17 cellular contexts compared by ENCODE assay signal in the genomic region with DNA sequence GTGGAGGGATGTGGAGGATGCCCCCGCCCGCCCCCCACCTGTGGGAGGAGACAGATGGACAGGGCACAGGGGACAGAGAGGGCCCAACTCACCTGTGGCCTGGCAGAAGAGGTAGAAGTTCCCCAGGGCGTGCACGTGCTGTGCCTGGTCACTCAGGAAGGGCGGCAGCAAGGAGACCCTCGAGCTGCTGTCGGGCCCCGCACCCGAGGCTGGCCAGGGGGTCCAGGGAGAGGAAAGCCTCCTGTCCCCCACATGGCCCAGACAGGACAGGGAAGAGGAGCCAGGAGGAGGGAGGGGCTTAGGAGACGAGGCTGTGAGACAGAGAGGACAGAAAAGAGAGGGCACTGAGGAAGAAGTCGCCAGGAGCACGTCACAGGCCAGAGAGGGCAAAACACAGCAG. TPM values are rescaled to one million over a fixed set of nuclear protein-coding genes. Genes with fewer than 3 reads are reported as not detected.
DNase-seq lines count a peak whose midpoint lies in the region; ATAC-seq, FAIRE-seq and TF ChIP-seq lines count a peak whose summit lies in the region.
"Had no signal": no experiment of that assay in that cellular context is flagged by ENCODE, and none has a peak within 500 bp of the region (broad histone marks: within the 10 kb centered on the region; RNA-seq: fewer than 3 reads in every experiment).

No MANE protein-coding gene starts in this region.

- TF ChIP-seq EP300 in HepG2 (IDR thresholded peaks at IDR 0.05; ENCODE audit: low read depth in 2 of 2, low read length in 2 of 2) (no peak), HepG2 (CRISPR knock-in tag; IDR thresholded peaks at IDR 0.05; ENCODE audit: borderline replicate concordance) (no peak)

- POLR2A ChIA-PET in HepG2 (lab: Yijun Ruan, JAX) = no interaction called here

- DNase-seq in stimulated activated naive CD8-positive, alpha-beta T cell treated with anti-CD3 and anti-CD28 coated beads, Interleukin-15, Interleukin-2, amounts not matched to agents 100 U/mL and 50 U/mL, for 24 hours = no peak
- DNase-seq in HepG2 (ENCODE audit: low spot score) = no peak
- DNase-seq in hypothalamus (lab: John Stamatoyannopoulos, UW) = no peak
- DNase-seq in NCI-H345 treated with DMSO at 0.1 percent for 48 hours (lab: John Stamatoyannopoulos, UW; ENCODE audit: unreplicated experiment) = no peak
- DNase-seq: KBM-7; left lung; mucosa of descending colon; NCI-H187 treated with DMSO at 0.1 percent for 48 hours; NCI-H446 treated with DMSO at 0.1 percent for 48 hours; NK-92 treated with Interleukin-12 subunit alpha and Interleukin-12 subunit beta, amount 100 ng/mL, for 24 hours; stimulated activated naive CD4-positive, alpha-beta T cell treated with Interleukin-2 at 50 U/mL for 16 hours had no signal

- no peaks in the 10 kb centered on the region for H3K9me3 Mint-ChIP-seq in stimulated activated naive CD8-positive, alpha-beta T cell treated with anti-CD3 and anti-CD28 coated beads, Interleukin-15, Interleukin-2, amounts not matched to agents 100 ng/mL and 50 ng/mL, for 24 hours
- no peaks in the 10 kb centered on the region for H3K9me3 Mint-ChIP-seq in activated T-helper 17 cell treated with anti-CD3 and anti-CD28 coated beads, Interleukin-2, amount 50 U/mL, for 72 hours

- no peak overlapping the region for H3K4me2 ChIP-seq in HepG2 (ENCODE audit: low read depth, low read length)

- TF ChIP-seq CTCF in HepG2 (CRISPR knock-in tag; IDR thresholded peaks at IDR 0.05) = no peak

- H3K4me3 ChIP-seq in HepG2 (replicated peaks in 1 of 3; ENCODE audit: insufficient read depth in 1 of 3, low read depth in 2 of 3, low read length in 3 of 3) = no peak overlapping the region
- H3K4me3 ChIP-seq: left lung, mucosa of descending colon had no signal

- BruUV-seq in HepG2 (replicated peaks; lab: Mats Ljungman, UMichigan) = no TSS peak

- TF ChIP-seq POLR2A in HepG2 (IDR thresholded peaks at IDR 0.05; ENCODE audit: insufficient read depth in 1 of 2, low read depth in 2 of 2, low read length in 2 of 2) = no peak

- peaks cover 19% of the 10 kb centered on the region; the same call in 1 of the 2 replicates for H3K4me1 ChIP-seq in HepG2 (ENCODE audit: insufficient read depth, low read length)

- no peaks in the 10 kb centered on the region for H3K27me3 Mint-ChIP-seq in stimulated activated naive CD8-positive, alpha-beta T cell treated with anti-CD3 and anti-CD28 coated beads, Interleukin-15, Interleukin-2, amounts not matched to agents 100 ng/mL and 50 ng/mL, for 24 hours
- H3K27me3 Mint-ChIP-seq in activated T-helper 17 cell treated with anti-CD3 and anti-CD28 coated beads, Interleukin-2, amount 50 U/mL, for 72 hours = no peaks in the 10 kb centered on the region

- no peaks in the 10 kb centered on the region for H3K79me2 ChIP-seq in HepG2 (ENCODE audit: insufficient read depth, low read length)

- no peak overlapping the region for H3K4me3 Mint-ChIP-seq in stimulated activated naive CD8-positive, alpha-beta T cell treated with anti-CD3 and anti-CD28 coated beads, Interleukin-15, Interleukin-2, amounts not matched to agents 100 ng/mL and 50 ng/mL, for 24 hours
- no peak overlapping the region for H3K4me3 Mint-ChIP-seq in activated T-helper 17 cell treated with anti-CD3 and anti-CD28 coated beads, Interleukin-2, amount 50 U/mL, for 72 hours

- no peak overlapping the region for H3K27ac ChIP-seq in HepG2 (ENCODE audit: extremely low read length, insufficient read depth, low read length)
- H3K27ac ChIP-seq: left lung had no signal

- H3K36me3 Mint-ChIP-seq in stimulated activated naive CD8-positive, alpha-beta T cell treated with anti-CD3 and anti-CD28 coated beads, Interleukin-15, Interleukin-2, amounts not matched to agents 100 ng/mL and 50 ng/mL, for 24 hours (ENCODE audit: low read depth) = peaks cover 57% of the 10 kb centered on the region
- peaks cover 64% of the 10 kb centered on the region for H3K36me3 Mint-ChIP-seq in activated T-helper 17 cell treated with anti-CD3 and anti-CD28 coated beads, Interleukin-2, amount 50 U/mL, for 72 hours (ENCODE audit: low read depth)

- no peak for ATAC-seq in stimulated activated naive CD8-positive, alpha-beta T cell treated with anti-CD3 and anti-CD28 coated beads, Interleukin-15, Interleukin-2, amounts not matched to agents 100 U/mL and 50 U/mL, for 24 hours
- ATAC-seq in activated T-helper 17 cell treated with anti-CD3 and anti-CD28 coated beads, Interleukin-2, amount 50 U/mL, for 72 hours (replicated peaks) = no peak
- ATAC-seq in HepG2 = no peak
- ATAC-seq in HG03039 (IDR thresholded peaks at IDR 0.05; ENCODE audit: unreplicated experiment) = no peak
- ATAC-seq: esophagus mucosa, left lung, mucosa of descending colon, sciatic nerve had no signal

- no peaks in the 10 kb centered on the region for H3K9me3 ChIP-seq in HepG2 (ENCODE audit: low read length)
- H3K9me3 ChIP-seq: left lung, mucosa of descending colon had no signal

- no peak for TF ChIP-seq RAD21 in HepG2 (CRISPR knock-in tag; IDR thresholded peaks at IDR 0.05)

- H3K9ac ChIP-seq in HepG2 (ENCODE audit: insufficient read depth, low read depth, low read length) = no peak overlapping the region

- no peak for FAIRE-seq in HepG2 (lab: Jason Lieb, UNC)
- FAIRE-seq: D721Med had no signal

- H3K36me3 ChIP-seq in HepG2 (replicated peaks in 1 of 2; ENCODE audit: control insufficient read depth in 1 of 2, insufficient read depth in 2 of 2, low read length in 2 of 2) = no peaks in the 10 kb centered on the region

- WGBS in HepG2 (ENCODE audit: low lambda C conversion rate) = 28% methylated on average over 10 of the region's 12 CpGs

- H2AFZ ChIP-seq in HepG2 (ENCODE audit: low read length) = no peak overlapping the region

- CTCF ChIA-PET in HepG2 (lab: Yijun Ruan, JAX; ENCODE audit: low intra/inter-chr PET ratio, low total read pairs) = no interaction called here

- H3K27ac Mint-ChIP-seq in stimulated activated naive CD8-positive, alpha-beta T cell treated with anti-CD3 and anti-CD28 coated beads, Interleukin-15, Interleukin-2, amounts not matched to agents 100 ng/mL and 50 ng/mL, for 24 hours = peak overlapping the region; percentile 82
- peak overlapping the region; percentile 58 for H3K27ac Mint-ChIP-seq in activated T-helper 17 cell treated with anti-CD3 and anti-CD28 coated beads, Interleukin-2, amount 50 U/mL, for 72 hours

- peaks cover 0 to 8% of the 10 kb centered on the region in 2 experiments; a peak in 1 of 5 replicates for H3K27me3 ChIP-seq in HepG2 (ENCODE audit: control insufficient read depth in 1 of 2, insufficient read depth in 2 of 2, low read length in 2 of 2)
- H3K27me3 ChIP-seq: left lung had no signal

- in situ Hi-C loops in HepG2 (cut with HindIII; ENCODE audit: extremely low pct_ligation_motif_present, low pct_unique_long_range_greater_than_20kb) = no loop called here

- peaks cover 67% of the 10 kb centered on the region for H3K4me1 Mint-ChIP-seq in stimulated activated naive CD8-positive, alpha-beta T cell treated with anti-CD3 and anti-CD28 coated beads, Interleukin-15, Interleukin-2, amounts not matched to agents 100 ng/mL and 50 ng/mL, for 24 hours (ENCODE audit: low read depth)
- peaks cover 20% of the 10 kb centered on the region for H3K4me1 Mint-ChIP-seq in activated T-helper 17 cell treated with anti-CD3 and anti-CD28 coated beads, Interleukin-2, amount 50 U/mL, for 72 hours

- intact Hi-C loops in HepG2 (cut with micrococcal nuclease; ENCODE audit: unreplicated experiment) = no loop called here

- no peaks in the 10 kb centered on the region for H4K20me1 ChIP-seq in HepG2 (ENCODE audit: insufficient read depth, low read length)

RNA-seq across cellular contexts. Expression of gene SECISBP2, which starts 58.4 kb away (rescaled TPM):
- 10 to 100 TPM; 33.1 to 40.1 TPM for total RNA-seq in activated T-helper 17 cell treated with anti-CD3 and anti-CD28 coated beads, Interleukin-2, amount 50 U/mL, for 72 hours
- total RNA-seq in HepG2 (2016; rRNA removed; fragmentation: Illumina TruSeq; extraction: Trizol) = 32.4 and 32.9 TPM in 2 replicates
- total RNA-seq in HepG2 (2016; cell fraction: cytosol; rRNA removed; fragmentation: Illumina TruSeq; extraction: Trizol; ENCODE audit: low read depth) = 14.6 and 17.7 TPM in 2 replicates
- 34.2 and 35.3 TPM in 2 replicates for total RNA-seq in HepG2 (2016; cell fraction: insoluble cytoplasmic fraction; rRNA removed; fragmentation: Illumina TruSeq; extraction: Trizol)
- total RNA-seq in HepG2 (2016; cell fraction: membrane; rRNA removed; fragmentation: Illumina TruSeq; extraction: Trizol) = 39.7 and 44.1 TPM in 2 replicates
- 37.8 and 40.1 TPM in 2 replicates for total RNA-seq in HepG2 (2016; cell fraction: nucleus; rRNA removed; fragmentation: Illumina TruSeq; extraction: Trizol)
- 38.0 and 38.4 TPM in 2 replicates for polyA plus RNA-seq in HepG2 (2011; rRNA removed)
- 20.4 and 26.2 TPM in 2 replicates for polyA plus RNA-seq in HepG2 (2011; cell fraction: cytosol; rRNA removed)
- 48.6 and 57.7 TPM in 2 replicates for polyA plus RNA-seq in HepG2 (2011; cell fraction: nucleus; rRNA removed)
- 31.4 and 31.5 TPM in 2 replicates for polyA plus RNA-seq in HepG2 (2012)
- 18.7 and 19.7 TPM in 2 replicates for polyA plus RNA-seq in HepG2 (2016; cell fraction: cytosol; fragmentation: Illumina TruSeq; extraction: Trizol; ENCODE audit: low read depth)
- 32.7 and 33.1 TPM in 2 replicates for polyA plus RNA-seq in HepG2 (2016; cell fraction: insoluble cytoplasmic fraction; fragmentation: Illumina TruSeq; extraction: Trizol; ENCODE audit: low read depth)
- 33.3 and 34.2 TPM in 2 replicates for polyA plus RNA-seq in HepG2 (2016; cell fraction: membrane; fragmentation: Illumina TruSeq; extraction: Trizol; ENCODE audit: low read depth)
- polyA plus RNA-seq in HepG2 (2016; cell fraction: nucleus; fragmentation: Illumina TruSeq; extraction: Trizol; ENCODE audit: insufficient read depth, low read depth) = 46.3 and 52.0 TPM in 2 replicates
- 21.8 and 27.1 TPM in 2 replicates for polyA minus RNA-seq in HepG2 (2011; rRNA and poly(A)+ RNA removed; ENCODE audit: low replicate concordance)
- 13.3 and 14.0 TPM in 2 replicates for polyA minus RNA-seq in HepG2 (2011; cell fraction: cytosol; rRNA and poly(A)+ RNA removed)
- polyA minus RNA-seq in HepG2 (2011; cell fraction: nucleus; rRNA and poly(A)+ RNA removed) = 60.4 and 64.4 TPM in 2 replicates
